Comparison of ENCODE assay signal across 8 cellular contexts in genomic region chr10:56360967-56361841, GRCh38. TPM values are rescaled to one million over a fixed set of nuclear protein-coding genes. Genes with fewer than 3 reads are reported as not detected.
DNase-seq lines count a peak whose midpoint lies in the region; ATAC-seq and TF ChIP-seq lines count a peak whose summit lies in the region.

ZWINT (minus strand) TSS chr10:56361259; CDS start chr10:56361236, 23 bp downstream.

- H3K27me3 ChIP-seq in SU-DHL-6 (ENCODE audit: low read length) (no peaks in the 10 kb centered on the region), ovary (no peaks in the 10 kb centered on the region), tibial artery (no peaks in the 10 kb centered on the region)

- H3K27ac ChIP-seq in SU-DHL-6 (ENCODE audit: low read depth, low read length): peak within 1 kb of the TSS; percentile 63
- H3K27ac ChIP-seq in ovary: no peak within 1 kb of the TSS
- H3K27ac ChIP-seq in tibial artery: peak within 1 kb of the TSS in 1 of 2 donors; percentile 47

- H3K36me3 Mint-ChIP-seq in activated naive CD8-positive, alpha-beta T cell treated with anti-CD3 and anti-CD28 coated beads for 36 hours: peaks cover 42% of the 10 kb centered on the region

- H3F3A ChIP-seq in SU-DHL-6 (ENCODE audit: insufficient read depth): peaks cover 13% of the 10 kb centered on the region

- no peaks in the 10 kb centered on the region for H3K27me3 Mint-ChIP-seq in activated naive CD8-positive, alpha-beta T cell treated with anti-CD3 and anti-CD28 coated beads for 36 hours

- H3K4me1 Mint-ChIP-seq in activated naive CD8-positive, alpha-beta T cell treated with anti-CD3 and anti-CD28 coated beads for 36 hours: peaks cover 32% of the 10 kb centered on the region

- peaks cover 3% of the 10 kb centered on the region; the same call in 1 of the 2 replicates for H4K20me1 ChIP-seq in SU-DHL-6 (ENCODE audit: low read depth, low read length)

- DNase-seq in GM12865 (ENCODE audit: low read depth) (peak; percentile 98), NCI-H128 (lab: John Stamatoyannopoulos, UW; ENCODE audit: unreplicated experiment) (peak; percentile 71), Right ventricle myocardium inferior (ENCODE audit: missing footprints) (peak; percentile 98), ovary (peak; percentile 90 to 97 (median 93)), tibial artery (peak; percentile 92 to 95)
- DNase-seq in activated naive CD8-positive, alpha-beta T cell treated with anti-CD3 and anti-CD28 coated beads for 36 hours: peak; percentile 93

- H3K4me3 Mint-ChIP-seq in activated naive CD8-positive, alpha-beta T cell treated with anti-CD3 and anti-CD28 coated beads for 36 hours: peak within 1 kb of the TSS; percentile 98

- no peak for TF ChIP-seq CTCF in GM12865 (IDR thresholded peaks at IDR 0.05; ENCODE audit: insufficient read depth, low read depth, low read length, missing control alignments)
- no peak for TF ChIP-seq CTCF in SU-DHL-6 (IDR thresholded peaks at IDR 0.05; ENCODE audit: insufficient read depth, low read length, poor library complexity, severe bottlenecking)
- TF ChIP-seq CTCF in ovary (IDR thresholded peaks at IDR 0.05): no peak
- no peak for TF ChIP-seq CTCF in tibial artery (IDR thresholded peaks at IDR 0.05)

- H3K9ac ChIP-seq in SU-DHL-6 (ENCODE audit: low read length): peak within 1 kb of the TSS; percentile 97

- no peaks in the 10 kb centered on the region for H3K9me3 Mint-ChIP-seq in activated naive CD8-positive, alpha-beta T cell treated with anti-CD3 and anti-CD28 coated beads for 36 hours

- TF ChIP-seq POLR2A in ovary (IDR thresholded peaks at IDR 0.05): no peak

- no peaks in the 10 kb centered on the region for H3K9me2 ChIP-seq in SU-DHL-6 (replicated peaks; ENCODE audit: insufficient read depth, low read length)

- WGBS in ovary, 3 donors: 0% methylated on average over 51 to 52 of the region's 52 CpGs

- H3K9me3 ChIP-seq in SU-DHL-6 (ENCODE audit: insufficient read depth, low read length): no peaks in the 10 kb centered on the region
- no peaks in the 10 kb centered on the region for H3K9me3 ChIP-seq in ovary
- no peaks in the 10 kb centered on the region for H3K9me3 ChIP-seq in tibial artery

- peak within 1 kb of the TSS; percentile 76 for H2AFZ ChIP-seq in SU-DHL-6 (ENCODE audit: low read depth, low read length, severe bottlenecking)

- H3K4me1 ChIP-seq in ovary (ENCODE audit: insufficient read depth): peaks cover 1% of the 10 kb centered on the region
- H3K4me1 ChIP-seq in tibial artery: peaks cover 0 to 9% (median 6%) of the 10 kb centered on the region in 4 donors

- peaks cover 29% of the 10 kb centered on the region for H3K36me3 ChIP-seq in SU-DHL-6 (ENCODE audit: low read length)
- no peaks in the 10 kb centered on the region for H3K36me3 ChIP-seq in ovary
- H3K36me3 ChIP-seq in tibial artery: no peaks in the 10 kb centered on the region

- intact Hi-C loops in Right ventricle myocardium inferior (cut with DNase I): no loop called here
- intact Hi-C loops in ovary (cut with DNase I): no loop called here
- intact Hi-C loops in tibial artery (cut with DNase I; ENCODE audit: low total_unique reads): no loop called here

- TF ChIP-seq EP300 in ovary (IDR thresholded peaks at IDR 0.05): no peak

- ATAC-seq in HG02759 (IDR thresholded peaks at IDR 0.05; ENCODE audit: unreplicated experiment): peak; percentile 99
- peak; percentile 100 for ATAC-seq in Right ventricle myocardium inferior

- peaks cover 46% of the 10 kb centered on the region for H3K79me2 ChIP-seq in SU-DHL-6 (ENCODE audit: insufficient read depth, low read length)

- H3K27ac Mint-ChIP-seq in activated naive CD8-positive, alpha-beta T cell treated with anti-CD3 and anti-CD28 coated beads for 36 hours: peak within 1 kb of the TSS; percentile 92

- H3K4me3 ChIP-seq in GM12865 (ENCODE audit: low read depth, low read length) (peak within 1 kb of the TSS; percentile 78), SU-DHL-6 (ENCODE audit: insufficient read depth, low read length, poor library complexity, severe bottlenecking) (peak within 1 kb of the TSS; percentile 98), ovary (peak within 1 kb of the TSS; percentile 54), tibial artery (peak within 1 kb of the TSS; percentile 50 to 58)

- peak within 1 kb of the TSS; percentile 95 for H3K4me2 ChIP-seq in SU-DHL-6 (ENCODE audit: low read depth, low read length, poor library complexity, severe bottlenecking)

RNA-seq across cellular contexts. Expression of gene ZWINT, which starts in this region (rescaled TPM):
- 100 to 1,000 TPM; 123 to 130 TPM for total RNA-seq in activated naive CD8-positive, alpha-beta T cell treated with anti-CD3 and anti-CD28 coated beads for 36 hours
- total RNA-seq in Right ventricle myocardium inferior (2.0 TPM), ovary (1 to 10 TPM in 4 of 7 donors, under 1 TPM in 3; 0.46 to 5.4 (median 1.2) TPM)
- 1 to 10 TPM; 2.9 to 5.4 TPM for polyA plus RNA-seq in ovary

Comparison
In these comparisons a context has a peak if more than half of its experiments do, and no peak if none do; other contexts are left out.
1. RNA of gene ZWINT (total RNA-seq): 123 to 130 TPM in activated naive CD8-positive, alpha-beta T cell treated with anti-CD3 and anti-CD28 coated beads for 36 hours; 2.0 TPM in Right ventricle myocardium inferior (single experiment) and 0.46 to 5.4 TPM in ovary; every median in the first group is over 10 times any median in the second.
2. Peak in every context shown above with its lines, with median percentiles within 50 percentile points of each other: DNase-seq and H3K4me3 ChIP-seq.